Comparison of ENCODE assay signal across 2 cellular contexts in the genomic region with DNA sequence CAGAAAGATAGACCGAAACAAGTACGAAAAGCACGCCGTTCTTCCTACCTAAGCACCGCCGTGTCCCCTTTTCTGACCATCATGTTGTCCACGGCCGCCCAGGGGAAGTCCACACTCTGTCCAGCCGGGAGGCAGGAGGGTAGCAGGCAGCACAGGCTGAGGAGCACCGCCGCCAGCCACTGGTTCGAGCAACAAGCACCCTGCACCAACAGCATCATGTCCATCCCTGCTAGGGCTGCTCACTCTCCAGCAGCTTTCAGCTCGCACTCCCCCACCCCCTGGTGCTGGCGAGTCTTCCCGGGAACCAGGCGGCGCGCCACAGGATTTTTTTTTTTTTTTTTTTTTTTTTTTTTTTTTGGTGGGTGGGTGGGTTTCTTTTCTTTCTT.
TF ChIP-seq lines count a peak whose summit lies in the region.

Gene NEGR1, minus strand, starts transcription at position 269 of the 386 bp plus-strand sequence.

TF ChIP-seq in A549, 52 proteins besides CTCF, POLR2A, EP300 and RAD21:
- TF ChIP-seq, protein P1, sequence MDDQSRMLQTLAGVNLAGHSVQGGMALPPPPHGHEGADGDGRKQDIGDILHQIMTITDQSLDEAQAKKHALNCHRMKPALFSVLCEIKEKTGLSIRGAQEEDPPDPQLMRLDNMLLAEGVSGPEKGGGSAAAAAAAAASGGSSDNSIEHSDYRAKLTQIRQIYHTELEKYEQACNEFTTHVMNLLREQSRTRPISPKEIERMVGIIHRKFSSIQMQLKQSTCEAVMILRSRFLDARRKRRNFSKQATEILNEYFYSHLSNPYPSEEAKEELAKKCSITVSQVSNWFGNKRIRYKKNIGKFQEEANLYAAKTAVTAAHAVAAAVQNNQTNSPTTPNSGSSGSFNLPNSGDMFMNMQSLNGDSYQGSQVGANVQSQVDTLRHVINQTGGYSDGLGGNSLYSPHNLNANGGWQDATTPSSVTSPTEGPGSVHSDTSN (IDR thresholded peaks at IDR 0.05) = no peak
- TF ChIP-seq HES2 (IDR thresholded peaks at IDR 0.05) (no peak), EHF (CRISPR knock-in tag; IDR thresholded peaks at IDR 0.05) (no peak), RFX5 (IDR thresholded peaks at IDR 0.05) (no peak)
- TF ChIP-seq, protein P2, sequence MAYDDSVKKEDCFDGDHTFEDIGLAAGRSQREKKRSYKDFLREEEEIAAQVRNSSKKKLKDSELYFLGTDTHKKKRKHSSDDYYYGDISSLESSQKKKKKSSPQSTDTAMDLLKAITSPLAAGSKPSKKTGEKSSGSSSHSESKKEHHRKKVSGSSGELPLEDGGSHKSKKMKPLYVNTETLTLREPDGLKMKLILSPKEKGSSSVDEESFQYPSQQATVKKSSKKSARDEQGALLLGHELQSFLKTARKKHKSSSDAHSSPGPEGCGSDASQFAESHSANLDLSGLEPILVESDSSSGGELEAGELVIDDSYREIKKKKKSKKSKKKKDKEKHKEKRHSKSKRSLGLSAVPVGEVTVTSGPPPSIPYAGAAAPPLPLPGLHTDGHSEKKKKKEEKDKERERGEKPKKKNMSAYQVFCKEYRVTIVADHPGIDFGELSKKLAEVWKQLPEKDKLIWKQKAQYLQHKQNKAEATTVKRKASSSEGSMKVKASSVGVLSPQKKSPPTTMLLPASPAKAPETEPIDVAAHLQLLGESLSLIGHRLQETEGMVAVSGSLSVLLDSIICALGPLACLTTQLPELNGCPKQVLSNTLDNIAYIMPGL (CRISPR knock-in tag; IDR thresholded peaks at IDR 0.05; ENCODE audit: borderline replicate concordance) = no peak

TF ChIP-seq in HepG2, 621 proteins besides CTCF, POLR2A, EP300 and RAD21:
- TF ChIP-seq, protein P3, sequence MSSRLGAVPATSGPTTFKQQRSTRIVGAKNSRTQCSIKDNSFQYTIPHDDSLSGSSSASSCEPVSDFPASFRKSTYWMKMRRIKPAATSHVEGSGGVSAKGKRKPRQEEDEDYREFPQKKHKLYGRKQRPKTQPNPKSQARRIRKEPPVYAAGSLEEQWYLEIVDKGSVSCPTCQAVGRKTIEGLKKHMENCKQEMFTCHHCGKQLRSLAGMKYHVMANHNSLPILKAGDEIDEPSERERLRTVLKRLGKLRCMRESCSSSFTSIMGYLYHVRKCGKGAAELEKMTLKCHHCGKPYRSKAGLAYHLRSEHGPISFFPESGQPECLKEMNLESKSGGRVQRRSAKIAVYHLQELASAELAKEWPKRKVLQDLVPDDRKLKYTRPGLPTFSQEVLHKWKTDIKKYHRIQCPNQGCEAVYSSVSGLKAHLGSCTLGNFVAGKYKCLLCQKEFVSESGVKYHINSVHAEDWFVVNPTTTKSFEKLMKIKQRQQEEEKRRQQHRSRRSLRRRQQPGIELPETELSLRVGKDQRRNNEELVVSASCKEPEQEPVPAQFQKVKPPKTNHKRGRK (CRISPR knock-in tag; IDR thresholded peaks at IDR 0.05) = peak; percentile 16; the same call in 1 of the 2 replicates
- TF ChIP-seq TRIM24 (CRISPR knock-in tag; IDR thresholded peaks at IDR 0.05) (no peak), NAIF1 (CRISPR knock-in tag; IDR thresholded peaks at IDR 0.05; ENCODE audit: borderline replicate concordance) (no peak), ZMYM4 (CRISPR knock-in tag; IDR thresholded peaks at IDR 0.05) (no peak)
